In the genomic region with DNA sequence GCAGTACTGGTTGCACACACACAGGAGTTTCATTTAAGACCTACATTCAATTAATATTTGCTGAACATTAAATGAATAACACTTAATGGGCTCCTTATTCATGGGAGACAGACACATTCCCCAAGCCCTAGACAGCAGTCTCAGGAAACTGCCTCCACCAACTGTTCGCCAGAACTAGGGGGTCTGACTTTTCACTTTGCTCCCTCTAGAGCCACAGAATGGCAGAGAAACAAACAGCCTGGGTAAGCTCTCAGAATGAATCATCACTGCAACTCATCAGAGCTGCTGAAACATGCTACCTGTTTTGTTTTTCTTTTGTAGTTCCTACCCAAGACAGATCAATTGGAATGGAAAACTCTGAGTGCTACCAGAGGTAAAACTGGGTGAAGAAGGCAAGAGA, we compare ENCODE assay signal across 9 cellular contexts. TPM values are rescaled to one million over a fixed set of nuclear protein-coding genes. Genes with fewer than 3 reads are reported as not detected.
DNase-seq lines count a peak whose midpoint lies in the region; ATAC-seq and TF ChIP-seq lines count a peak whose summit lies in the region.
"Had no signal": no experiment of that assay in that cellular context is flagged by ENCODE, and none has a peak within 500 bp of the region (broad histone marks: within the 10 kb centered on the region; RNA-seq: fewer than 3 reads in every experiment).

No MANE protein-coding gene starts in this region.

- TF ChIP-seq CTCF in left lung (IDR thresholded peaks at IDR 0.05), result no peak

- no peaks in the 10 kb centered on the region for H3K27me3 ChIP-seq in left lung

- H3K27ac ChIP-seq in left lung, result peak overlapping the region; percentile 24 to 55

- in situ Hi-C loops in Caki2 (cut with HindIII; ENCODE audit: low pct_unique_long_range_greater_than_20kb, low sequenced_read_pairs), result no loop called here

- POLR2A ChIA-PET in HEK293T (lab: Yijun Ruan, JAX), result interaction anchor here (1.0 to 1.2 kb wide), 2 partner anchors 28 to 32 kb away, joined by 3 to 5 read pairs; no protein-coding TSS in a partner anchor

- no peaks in the 10 kb centered on the region for H3K9me3 ChIP-seq in left lung

- H3K36me3 ChIP-seq in left lung, result peaks cover 0 to 16% of the 10 kb centered on the region in 2 donors

- peaks cover 13 to 23% of the 10 kb centered on the region in 2 donors for H3K4me1 ChIP-seq in left lung

- CTCF ChIA-PET in HEK293T (lab: Yijun Ruan, JAX), result interaction anchor here (1.0 to 1.7 kb wide), 2 partner anchors 8 to 59 kb away, joined by 5 to 11 read pairs; no protein-coding TSS in a partner anchor

- intact Hi-C loops in left lung (cut with DNase I), result no loop called here

- DNase-seq in Caki2 (ENCODE audit: low read depth), result peak; percentile 77
- peak; percentile 29 to 41 for DNase-seq in activated T-cell treated with anti-CD3 and anti-CD28 coated beads, Interleukin-2, amount 50 U/mL, for 48 hours
- no peak for DNase-seq in left lung
- DNase-seq in HEK293T (ENCODE audit: extremely low spot score), result no peak
- DNase-seq in NCI-H2171 (lab: John Stamatoyannopoulos, UW), result no peak
- DNase-seq in NAMALWA (ENCODE audit: low spot score), result no peak

- H3K4me3 ChIP-seq in left lung, result no peak overlapping the region

- peak; percentile 56 for ATAC-seq in GM21737 (IDR thresholded peaks at IDR 0.05; ENCODE audit: unreplicated experiment)
- ATAC-seq in left lung, result peak; percentile 12
- no peak for ATAC-seq in HG03354 (IDR thresholded peaks at IDR 0.05; ENCODE audit: poor library complexity, severe bottlenecking, unreplicated experiment)
- ATAC-seq: HCT116 had no signal

TF ChIP-seq in HEK293T, 16 proteins besides CTCF, POLR2A, EP300 and RAD21:
- TF ChIP-seq HDGF (IDR thresholded peaks at IDR 0.05; ENCODE audit: borderline replicate concordance), result no peak
- no peak for TF ChIP-seq BHLHE40 (IDR thresholded peaks at IDR 0.05; ENCODE audit: borderline replicate concordance)
- TF ChIP-seq SUZ12 (IDR thresholded peaks at IDR 0.05), result no peak

RNA-seq across cellular contexts. Expression of a gene that starts 31.7 kb away (rescaled TPM):
- total RNA-seq in Caki2 (2014; rRNA removed; shearing (Covaris generic); ENCODE audit: low replicate concordance), result 6.2 and 16.1 TPM in 2 replicates
- total RNA-seq in left lung, result 10 to 100 TPM; 51.5 to 69.9 TPM

Comparison
In these comparisons a context has a peak if more than half of its experiments do, and no peak if none do; other contexts are left out.
1. DNase-seq: peak in Caki2 (single experiment) and activated T-cell treated with anti-CD3 and anti-CD28 coated beads, Interleukin-2, amount 50 U/mL, for 48 hours (2 of 2); none in left lung (0 of 2), HEK293T (single experiment), NCI-H2171 (single experiment) and NAMALWA (single experiment).